In genomic region chr12:29255061-29255460, GRCh38 we compare ENCODE assay signal across 21 cellular contexts.
DNase-seq lines count a peak whose midpoint lies in the region; ATAC-seq and TF ChIP-seq lines count a peak whose summit lies in the region.
"Had no signal": no experiment of that assay in that cellular context is flagged by ENCODE, and none has a peak within 500 bp of the region (broad histone marks: within the 10 kb centered on the region; RNA-seq: fewer than 3 reads in every experiment).

No MANE protein-coding gene starts in this region.

- no peak for DNase-seq in heart left ventricle
- no peak for DNase-seq in cardiac septum (ENCODE audit: low spot score)
- DNase-seq in SK-N-DZ (ENCODE audit: low spot score), result peak; percentile 41
- DNase-seq in left cardiac atrium, result no peak
- DNase-seq in upper lobe of left lung, result no peak
- no peak for DNase-seq in ovary
- no peak for DNase-seq in stimulated activated CD4-positive, alpha-beta T cell treated with anti-CD3 and anti-CD28 coated beads, Interleukin-2, amount 100 ng/mL, for 48 hours
- DNase-seq: activated CD4-positive, alpha-beta T cell treated with anti-CD3 and anti-CD28 coated beads, Interleukin-2, amount 50 U/mL, for 4 hours; activated T-cell treated with anti-CD3 and anti-CD28 coated beads for 4 hours; CD4-positive, alpha-beta T cell; cerebellar nuclear complex; DMS79; GM23248; hypothalamus; NCI-H2029; retina; stimulated activated naive CD8-positive, alpha-beta T cell treated with anti-CD3 and anti-CD28 coated beads, Interleukin-15, Interleukin-2, amounts not matched to agents 100 U/mL and 50 U/mL, for 24 hours had no signal

- TF ChIP-seq POLR2A in heart left ventricle (IDR thresholded peaks at IDR 0.05), result no peak
- peak in 1 of 4 donors; percentile 11 for TF ChIP-seq POLR2A in upper lobe of left lung (IDR thresholded peaks at IDR 0.05)
- no peak for TF ChIP-seq POLR2A in ovary (IDR thresholded peaks at IDR 0.05)

- H3K27ac ChIP-seq in heart left ventricle, result no peak overlapping the region
- H3K27ac ChIP-seq in upper lobe of left lung, result no peak overlapping the region
- no peak overlapping the region for H3K27ac ChIP-seq in ovary
- H3K27ac ChIP-seq: ascending aorta, GM23248, neural progenitor cell, SJSA1 had no signal

- H3K4me3 ChIP-seq in heart left ventricle (no peak overlapping the region), upper lobe of left lung (no peak overlapping the region), ovary (no peak overlapping the region)
- H3K4me3 ChIP-seq: ascending aorta, GM23248, neural progenitor cell, SJSA1 had no signal

- H3K36me3 ChIP-seq in heart left ventricle (no peaks in the 10 kb centered on the region), upper lobe of left lung (no peaks in the 10 kb centered on the region), ovary (no peaks in the 10 kb centered on the region)
- H3K36me3 ChIP-seq: ascending aorta, neural progenitor cell, SJSA1 had no signal

- ATAC-seq in heart left ventricle (peak; percentile 64 to 90 (median 84)), left cardiac atrium (peak; percentile 27 to 70), upper lobe of left lung (ENCODE audit: low FRiP score in 2 of 2) (peak; percentile 59 to 85), HG02759 (IDR thresholded peaks at IDR 0.05; ENCODE audit: unreplicated experiment) (no peak)
- ATAC-seq: stimulated activated naive CD8-positive, alpha-beta T cell treated with anti-CD3 and anti-CD28 coated beads, Interleukin-15, Interleukin-2, amounts not matched to agents 100 U/mL and 50 U/mL, for 24 hours had no signal

- H3K4me1 ChIP-seq in heart left ventricle, result peaks cover 0 to 16% (median 0%) of the 10 kb centered on the region in 12 donors
- H3K4me1 ChIP-seq in upper lobe of left lung, result peaks cover 0 to 4% (median 1%) of the 10 kb centered on the region in 4 donors
- H3K4me1 ChIP-seq in ovary (ENCODE audit: insufficient read depth), result no peaks in the 10 kb centered on the region
- H3K4me1 ChIP-seq: ascending aorta, SJSA1 had no signal

- TF ChIP-seq EP300 in upper lobe of left lung (IDR thresholded peaks at IDR 0.05) (peak in 1 of 4 donors; percentile 23), ovary (IDR thresholded peaks at IDR 0.05) (no peak)

- intact Hi-C loops in heart left ventricle (cut with DNase I) (no loop called here), cardiac septum (cut with DNase I) (no loop called here), left cardiac atrium (cut with DNase I) (no loop called here), ovary (cut with DNase I) (no loop called here)

- TF ChIP-seq CTCF in heart left ventricle (IDR thresholded peaks at IDR 0.05) (no peak), upper lobe of left lung (IDR thresholded peaks at IDR 0.05) (no peak), ovary (IDR thresholded peaks at IDR 0.05) (no peak)

- H3K27me3 ChIP-seq in heart left ventricle (no peaks in the 10 kb centered on the region), upper lobe of left lung (no peaks in the 10 kb centered on the region), ovary (no peaks in the 10 kb centered on the region)
- H3K27me3 ChIP-seq: ascending aorta, neural progenitor cell, SJSA1 had no signal

- H3K9me3 ChIP-seq in heart left ventricle (no peaks in the 10 kb centered on the region), upper lobe of left lung (no peaks in the 10 kb centered on the region), ovary (no peaks in the 10 kb centered on the region)
- H3K9me3 ChIP-seq: ascending aorta, SJSA1 had no signal
